ENCODE assay signal across 8 cellular contexts in the genomic region with DNA sequence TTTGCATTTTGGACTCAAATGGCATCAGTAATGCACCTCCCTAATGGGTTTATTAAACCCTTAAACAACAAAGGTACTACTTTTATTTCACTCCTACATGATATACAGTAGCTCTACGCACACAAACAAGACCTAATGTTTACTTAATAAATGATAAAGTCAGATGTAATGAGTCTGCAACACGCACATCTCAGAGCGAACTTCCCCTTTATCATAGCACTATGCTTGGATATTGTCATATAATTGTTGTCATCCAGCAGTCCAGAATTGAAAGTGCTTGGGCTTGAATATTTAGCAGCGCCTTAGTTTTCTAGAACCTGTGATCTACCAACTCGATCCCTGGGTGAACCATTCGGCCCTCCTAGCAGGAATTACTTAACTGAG. TPM values are rescaled to one million over a fixed set of nuclear protein-coding genes. Genes with fewer than 3 reads are reported as not detected.
DNase-seq lines count a peak whose midpoint lies in the region; ATAC-seq, FAIRE-seq and TF ChIP-seq lines count a peak whose summit lies in the region.

No MANE protein-coding gene starts in this region.

- TF ChIP-seq CTCF in AG04449 (IDR thresholded peaks at IDR 0.05; ENCODE audit: insufficient read depth, low read length, missing control alignments) (no peak), MM.1S (IDR thresholded peaks at IDR 0.05; ENCODE audit: low read length) (no peak), K562 (IDR thresholded peaks at IDR 0.05 in 2 of 3, conservative IDR thresholded peaks at IDR 0.05 in 1 of 3; ENCODE audit: insufficient read depth in 2 of 3, low read depth in 1 of 3, low read length in 3 of 3) (no peak), lower lobe of right lung (IDR thresholded peaks at IDR 0.05) (no peak), upper lobe of right lung (IDR thresholded peaks at IDR 0.05) (no peak)

- H3K9me1 ChIP-seq in K562 (ENCODE audit: control insufficient read depth, insufficient read depth, low read length): no peaks in the 10 kb centered on the region

- peak; percentile 32 for FAIRE-seq in K562 (lab: Jason Lieb, UNC)

- peak overlapping the region; percentile 85 for H3K9ac ChIP-seq in MM.1S (ENCODE audit: low read length)
- peak overlapping the region; percentile 86 to 98 for H3K9ac ChIP-seq in K562 (ENCODE audit: insufficient read depth in 1 of 2, low read depth in 2 of 2, low read length in 2 of 2)

- in situ Hi-C loops in K562 (cut with MboI): no loop called here

- H2AFZ ChIP-seq in MM.1S (ENCODE audit: low read length) (peak overlapping the region; percentile 72), K562 (ENCODE audit: low read depth, low read length) (peak overlapping the region; percentile 92)

- H3K27ac ChIP-seq in MM.1S (ENCODE audit: low read length) (peak overlapping the region; percentile 72; the same call in 1 of the 2 replicates), K562 (ENCODE audit: extremely low read depth, low read depth, low read length) (peak overlapping the region; percentile 96), lower lobe of right lung (peak overlapping the region; percentile 94), upper lobe of right lung (peak overlapping the region; percentile 97)

- ATAC-seq in GM18909 (IDR thresholded peaks at IDR 0.05; ENCODE audit: poor library complexity, unreplicated experiment) (peak; percentile 5), K562 (peak; percentile 13), lower lobe of right lung (no peak), upper lobe of right lung (no peak), GM21360 (IDR thresholded peaks at IDR 0.05; ENCODE audit: unreplicated experiment) (no peak)

- H3K27me3 ChIP-seq in MM.1S (replicated peaks; ENCODE audit: insufficient read depth, low read length) (no peaks in the 10 kb centered on the region), K562 (ENCODE audit: control insufficient read depth in 2 of 2, insufficient read depth in 2 of 2, low read length in 2 of 2) (no peaks in the 10 kb centered on the region), lower lobe of right lung (ENCODE audit: low read depth) (no peaks in the 10 kb centered on the region), upper lobe of right lung (no peaks in the 10 kb centered on the region)

- POLR2A ChIA-PET in AG04449 (lab: Yijun Ruan, JAX) (interaction anchor here (1.3 kb wide), 1 partner anchor 9 kb away, joined by 7 read pairs; no protein-coding TSS in a partner anchor), K562 (lab: Yijun Ruan, JAX) (interaction anchor here (0.8 to 1.7 kb wide), 4 partner anchors 8 to 24 kb away, joined by 3 to 4 read pairs (median 3); no protein-coding TSS in a partner anchor)

- no peak for TF ChIP-seq RAD21 in K562 (CRISPR knock-in tag; conservative IDR thresholded peaks at IDR 0.05 in 1 of 2, IDR thresholded peaks at IDR 0.05 in 1 of 2)

- no peak for DNase-seq in AG04449 (ENCODE audit: low read depth, low spot score)
- no peak for DNase-seq in MM.1S
- DNase-seq in K562 (ENCODE audit: extremely low read depth in 1 of 4, low spot score in 3 of 4): no peak
- DNase-seq in lower lobe of right lung: no peak
- DNase-seq in upper lobe of right lung: no peak
- DNase-seq in anterior cingulate cortex (lab: John Stamatoyannopoulos, UW): no peak

- intact Hi-C loops in K562 (cut with micrococcal nuclease): no loop called here
- intact Hi-C loops in lower lobe of right lung (cut with DNase I): no loop called here
- intact Hi-C loops in upper lobe of right lung (cut with DNase I): no loop called here

- H3K4me2 ChIP-seq in MM.1S (ENCODE audit: low read depth, low read length): peak overlapping the region; percentile 72
- peak overlapping the region; percentile 95 for H3K4me2 ChIP-seq in K562 (ENCODE audit: insufficient read depth, low read length)

- CTCF ChIA-PET in AG04449 (lab: Yijun Ruan, JAX): no interaction called here
- CTCF ChIA-PET in K562 (lab: Yijun Ruan, JAX; ENCODE audit: low intra/inter-chr PET ratio): no interaction called here

- H3K79me2 ChIP-seq in MM.1S (ENCODE audit: low read length) (peaks cover 49% of the 10 kb centered on the region), K562 (ENCODE audit: control insufficient read depth, insufficient read depth, low read length) (peaks cover 47% of the 10 kb centered on the region)

- H3K9me3 ChIP-seq in MM.1S (replicated peaks; ENCODE audit: insufficient read depth, low read length) (no peaks in the 10 kb centered on the region), K562 (replicated peaks; ENCODE audit: control insufficient read depth, insufficient read depth, low read depth, low read length) (no peaks in the 10 kb centered on the region), lower lobe of right lung (no peaks in the 10 kb centered on the region), upper lobe of right lung (no peaks in the 10 kb centered on the region)

- BruUV-seq in K562 (replicated peaks; lab: Mats Ljungman, UMichigan): no TSS peak

- H3K9me2 ChIP-seq in MM.1S (replicated peaks; ENCODE audit: insufficient read depth, low read length): no peaks in the 10 kb centered on the region

- no peak for TF ChIP-seq POLR2A in K562 (conservative IDR thresholded peaks at IDR 0.05)

- 2% methylated on average over 6 of the region's 6 CpGs for WGBS in K562 (ENCODE audit: insufficient coverage, low coverage, missing lambda C conversion rate)

- peaks cover 14% of the 10 kb centered on the region; the same call in 1 of the 2 replicates for H3F3A ChIP-seq in MM.1S (ENCODE audit: insufficient read depth, low read length)

- H3K36me3 ChIP-seq in MM.1S (replicated peaks; ENCODE audit: insufficient read depth, low read length): no peaks in the 10 kb centered on the region
- no peaks in the 10 kb centered on the region for H3K36me3 ChIP-seq in K562 (ENCODE audit: control insufficient read depth, insufficient read depth, low read length)
- no peaks in the 10 kb centered on the region for H3K36me3 ChIP-seq in lower lobe of right lung
- peaks cover 10% of the 10 kb centered on the region for H3K36me3 ChIP-seq in upper lobe of right lung

- H4K20me1 ChIP-seq in MM.1S (ENCODE audit: insufficient read depth, low read length) (no peaks in the 10 kb centered on the region), K562 (replicated peaks; ENCODE audit: control insufficient read depth, insufficient read depth, low read length) (0 out of 2 replicates have a peak, but pooled peaks cover 5% of the 10 kb centered on the region)

- peak overlapping the region; percentile 95 for H3K4me3 ChIP-seq in AG04449 (ENCODE audit: low read depth, low read length)
- H3K4me3 ChIP-seq in MM.1S (ENCODE audit: low read length): peak overlapping the region; percentile 90
- H3K4me3 ChIP-seq in K562: peak overlapping the region; percentile 80
- peak overlapping the region; percentile 71 for H3K4me3 ChIP-seq in lower lobe of right lung
- peak overlapping the region; percentile 85 for H3K4me3 ChIP-seq in upper lobe of right lung

- TF ChIP-seq EP300 in K562 (IDR thresholded peaks at IDR 0.05; ENCODE audit: low read length): no peak

- H3K4me1 ChIP-seq in MM.1S (ENCODE audit: low read length) (no peaks in the 10 kb centered on the region), K562 (replicated peaks in 1 of 2; ENCODE audit: control insufficient read depth in 2 of 2, insufficient read depth in 2 of 2, low read length in 2 of 2) (peaks cover 0 to 16% of the 10 kb centered on the region in 2 experiments; a peak in 2 of 5 replicates), lower lobe of right lung (peaks cover 23% of the 10 kb centered on the region), upper lobe of right lung (peaks cover 9% of the 10 kb centered on the region)

TF ChIP-seq in K562, 482 proteins besides CTCF, POLR2A, EP300 and RAD21 (continues in another document):
- no peak for TF ChIP-seq MCM3 (IDR thresholded peaks at IDR 0.05)
- TF ChIP-seq ZNF197 (CRISPR knock-in tag; IDR thresholded peaks at IDR 0.05; ENCODE audit: low read depth): no peak
- TF ChIP-seq ZNF766 (CRISPR knock-in tag; conservative IDR thresholded peaks at IDR 0.05): 0 out of 2 replicates have a peak, but pooled peaks have one; percentile 10
- TF ChIP-seq, protein P1, sequence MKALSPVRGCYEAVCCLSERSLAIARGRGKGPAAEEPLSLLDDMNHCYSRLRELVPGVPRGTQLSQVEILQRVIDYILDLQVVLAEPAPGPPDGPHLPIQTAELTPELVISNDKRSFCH (CRISPR knock-in tag; IDR thresholded peaks at IDR 0.05): no peak
- TF ChIP-seq, protein P1 (tag; IDR thresholded peaks at IDR 0.05): no peak
- no peak for TF ChIP-seq CBX3 (IDR thresholded peaks at IDR 0.05; ENCODE audit: borderline replicate concordance in 1 of 2, low read length in 2 of 2)
- TF ChIP-seq ZNF584 (CRISPR knock-in tag; IDR thresholded peaks at IDR 0.05; ENCODE audit: low read depth): 0 out of 2 replicates have a peak, but pooled peaks have one; percentile 5
- TF ChIP-seq ARNT (IDR thresholded peaks at IDR 0.05): no peak
- TF ChIP-seq, protein P2, sequence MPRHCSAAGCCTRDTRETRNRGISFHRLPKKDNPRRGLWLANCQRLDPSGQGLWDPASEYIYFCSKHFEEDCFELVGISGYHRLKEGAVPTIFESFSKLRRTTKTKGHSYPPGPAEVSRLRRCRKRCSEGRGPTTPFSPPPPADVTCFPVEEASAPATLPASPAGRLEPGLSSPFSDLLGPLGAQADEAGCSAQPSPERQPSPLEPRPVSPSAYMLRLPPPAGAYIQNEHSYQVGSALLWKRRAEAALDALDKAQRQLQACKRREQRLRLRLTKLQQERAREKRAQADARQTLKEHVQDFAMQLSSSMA (CRISPR knock-in tag; IDR thresholded peaks at IDR 0.05): no peak

RNA-seq across cellular contexts. Expression of a gene that starts 0.8 kb away (rescaled TPM):
- 34.3 and 63.7 TPM in 2 replicates for total RNA-seq in K562 (2011; cell fraction: chromatin; rRNA removed; ENCODE audit: low replicate concordance)
- 19.5 and 21.2 TPM in 2 replicates for total RNA-seq in K562 (2011; cell fraction: nucleolus; rRNA removed)
- 26.8 and 36.2 TPM in 2 replicates for total RNA-seq in K562 (2011; cell fraction: nucleoplasm; rRNA removed)
- total RNA-seq in K562 (2014; rRNA removed) (12.8 and 14.0 TPM in 2 replicates), K562 (2014; rRNA removed; fragmentation: Illumina TruSeq; extraction: Trizol) (19.9 and 21.0 TPM in 2 replicates), K562 (2015; rRNA removed; fragmentation: Illumina TruSeq; extraction: Trizol) (24.7 and 26.3 TPM in 2 replicates), K562 (2021) (18.8 and 19.3 TPM in 2 replicates), lower lobe of right lung (89.4 TPM), upper lobe of right lung (70.3 TPM)
- polyA plus RNA-seq in K562 (2011; rRNA removed) (17.3 and 21.9 TPM in 2 replicates), K562 (2014; fragmentation: Illumina TruSeq; extraction: Trizol) (18.4 and 21.4 TPM in 2 replicates), K562 (2014; fragmentation: Nextera tagmentation; extraction: Ambion mirVana) (10 to 100 TPM in 1 of 2 experiments, 1 to 10 TPM in 1; 6.3 to 16.0 TPM), K562 (2014; rRNA removed) (13.6 and 15.2 TPM in 2 replicates)
- polyA plus RNA-seq in K562 (2011; cell fraction: cytosol; rRNA removed): 11.4 and 12.4 TPM in 2 replicates
- 23.9 and 24.2 TPM in 2 replicates for polyA plus RNA-seq in K562 (2011; cell fraction: nucleus; rRNA removed)
- 15.9 and 26.8 TPM in 2 replicates for polyA plus RNA-seq in K562 (2012)
- 38.4 and 47.6 TPM in 2 replicates for polyA minus RNA-seq in K562 (2011; rRNA and poly(A)+ RNA removed)
- 11.2 and 16.6 TPM in 2 replicates for polyA minus RNA-seq in K562 (2011; cell fraction: cytosol; rRNA and poly(A)+ RNA removed)
- 20.2 and 27.4 TPM in 2 replicates for polyA minus RNA-seq in K562 (2011; cell fraction: nucleus; rRNA and poly(A)+ RNA removed)

Comparison
In these comparisons a context has a peak if more than half of its experiments do, and no peak if none do; other contexts are left out.
1. ATAC-seq: peak in GM18909 (single experiment) and K562 (single experiment); none in lower lobe of right lung (0 of 2), upper lobe of right lung (single experiment) and GM21360 (single experiment).
2. Peak in every context shown above with its lines, with median percentiles within 50 percentile points of each other: H3K4me3 ChIP-seq and H3K27ac ChIP-seq.